ENCODE assay signal across 14 cellular contexts in the genomic region with DNA sequence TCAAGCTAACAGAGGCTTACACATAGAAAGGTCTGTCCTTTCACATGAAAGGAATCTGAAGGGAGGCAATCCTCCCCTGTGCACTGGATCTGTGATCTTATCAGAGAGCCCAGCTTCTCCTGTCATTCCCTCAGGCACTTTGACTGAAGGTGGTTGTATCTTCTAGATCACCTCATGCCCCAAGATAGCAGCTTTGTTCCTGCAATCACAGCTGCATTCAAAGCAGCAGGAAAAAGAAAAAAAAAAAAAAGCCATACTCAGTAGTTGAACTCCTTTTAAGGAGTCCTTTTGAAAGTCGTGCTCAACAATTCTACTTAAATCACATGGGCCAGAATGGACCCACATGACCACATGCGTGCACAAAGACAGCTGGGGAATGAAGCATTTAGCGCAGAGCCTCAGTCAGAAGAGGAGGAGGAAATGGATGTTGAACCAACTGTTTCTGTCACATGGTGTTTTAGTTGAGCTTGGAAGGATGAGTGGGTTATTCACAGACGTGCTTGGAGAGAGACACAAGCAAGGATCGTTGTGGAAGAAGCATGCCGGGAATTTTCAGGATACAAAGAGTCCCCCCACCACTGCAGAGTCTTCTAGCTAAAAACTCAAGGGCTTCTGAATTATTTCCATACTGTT. TPM values are rescaled to one million over a fixed set of nuclear protein-coding genes. Genes with fewer than 3 reads are reported as not detected.
DNase-seq lines count a peak whose midpoint lies in the region; ATAC-seq and TF ChIP-seq lines count a peak whose summit lies in the region.
"Had no signal": no experiment of that assay in that cellular context is flagged by ENCODE, and none has a peak within 500 bp of the region (broad histone marks: within the 10 kb centered on the region; RNA-seq: fewer than 3 reads in every experiment).

No MANE protein-coding gene starts in this region.

- no peaks in the 10 kb centered on the region for H3K9me2 ChIP-seq in hepatocyte (replicated peaks; ENCODE audit: insufficient read depth)

- H3K4me3 ChIP-seq in HEK293 (ENCODE audit: low read depth, low read length) (no peak overlapping the region), hepatocyte (no peak overlapping the region), prostate gland (no peak overlapping the region)
- H3K4me3 ChIP-seq in CD8-positive, alpha-beta T cell (ENCODE audit: low read depth, low read length): no peak overlapping the region
- H3K4me3 ChIP-seq: psoas muscle had no signal

- H3K27me3 Mint-ChIP-seq in brain: peaks cover 14% of the 10 kb centered on the region
- peaks cover 6% of the 10 kb centered on the region for H3K27me3 Mint-ChIP-seq in CD8-positive, alpha-beta T cell (ENCODE audit: low read depth)

- H3K36me3 ChIP-seq in HEK293 (ENCODE audit: control insufficient read depth in 2 of 2, insufficient read depth in 1 of 2, low read length in 2 of 2) (no peaks in the 10 kb centered on the region), hepatocyte (replicated peaks; ENCODE audit: insufficient read depth, low read depth) (no peaks in the 10 kb centered on the region), prostate gland (no peaks in the 10 kb centered on the region)
- H3K36me3 ChIP-seq in CD8-positive, alpha-beta T cell (ENCODE audit: insufficient read depth, low read length): no peaks in the 10 kb centered on the region

- H3K27me3 ChIP-seq in hepatocyte (no peaks in the 10 kb centered on the region), prostate gland (replicated peaks; ENCODE audit: insufficient read depth) (no peaks in the 10 kb centered on the region)
- H3K27me3 ChIP-seq in CD8-positive, alpha-beta T cell (ENCODE audit: insufficient read depth, low read length): no peaks in the 10 kb centered on the region

- H3K9me3 Mint-ChIP-seq in brain: peaks cover 0 to 4% (median 3%) of the 10 kb centered on the region in 5 experiments
- H3K9me3 Mint-ChIP-seq in CD8-positive, alpha-beta T cell: no peaks in the 10 kb centered on the region
- H3K9me3 Mint-ChIP-seq: activated CD8-positive, alpha-beta T cell treated with anti-CD3 and anti-CD28 coated beads for 36 hours had no signal

- H3K79me2 ChIP-seq in hepatocyte: no peaks in the 10 kb centered on the region

- TF ChIP-seq CTCF in HEK293 (tag by site-specific recombination; IDR thresholded peaks at IDR 0.05) (no peak), brain (conservative IDR thresholded peaks at IDR 0.05) (no peak), hepatocyte (IDR thresholded peaks at IDR 0.05; ENCODE audit: poor library complexity) (no peak), prostate gland (IDR thresholded peaks at IDR 0.05) (no peak)
- TF ChIP-seq CTCF in CD8-positive, alpha-beta T cell (IDR thresholded peaks at IDR 0.05): no peak

- no peak for ATAC-seq in CD8-positive, alpha-beta T cell
- ATAC-seq: activated CD8-positive, alpha-beta T cell treated with anti-CD3 and anti-CD28 coated beads for 36 hours; psoas muscle had no signal

- intact Hi-C loops in prostate gland (cut with DNase I): no loop called here
- intact Hi-C loops in CD8-positive, alpha-beta T cell (cut with DNase I, micrococcal nuclease): no loop called here

- peak overlapping the region in 1 of 5 experiments; percentile 14 for H3K4me3 Mint-ChIP-seq in brain
- no peak overlapping the region for H3K4me3 Mint-ChIP-seq in CD8-positive, alpha-beta T cell
- H3K4me3 Mint-ChIP-seq: activated CD8-positive, alpha-beta T cell treated with anti-CD3 and anti-CD28 coated beads for 36 hours had no signal

- H3K4me1 ChIP-seq in HEK293 (ENCODE audit: control insufficient read depth, insufficient read depth, low read length) (no peaks in the 10 kb centered on the region), hepatocyte (ENCODE audit: insufficient read depth) (no peaks in the 10 kb centered on the region), prostate gland (replicated peaks) (no peaks in the 10 kb centered on the region)
- H3K4me1 ChIP-seq in CD8-positive, alpha-beta T cell (ENCODE audit: insufficient read depth, low read length): peaks cover 7% of the 10 kb centered on the region
- H3K4me1 ChIP-seq: psoas muscle had no signal

- POLR2A ChIA-PET in HEK293 (lab: Yijun Ruan, JAX): no interaction called here
- POLR2A ChIA-PET in CD8-positive, alpha-beta T cell (lab: Charles Lee): no interaction called here

- WGBS in hepatocyte (ENCODE audit: low lambda C conversion rate, missing lambda C conversion rate): 68% methylated on average over 6 of the region's 6 CpGs
- WGBS in prostate gland: 46% methylated on average over 6 of the region's 6 CpGs

- H3K27ac Mint-ChIP-seq in brain: peak overlapping the region in 3 of 5 experiments; percentile 5 to 67 (median 40)
- no peak overlapping the region for H3K27ac Mint-ChIP-seq in CD8-positive, alpha-beta T cell
- H3K27ac Mint-ChIP-seq: activated CD8-positive, alpha-beta T cell treated with anti-CD3 and anti-CD28 coated beads for 36 hours had no signal

- H2AFZ ChIP-seq in hepatocyte: peak overlapping the region; percentile 33

- no peak overlapping the region for H3K4me2 ChIP-seq in hepatocyte

- H3K36me3 Mint-ChIP-seq in brain: no peaks in the 10 kb centered on the region
- H3K36me3 Mint-ChIP-seq in CD8-positive, alpha-beta T cell: no peaks in the 10 kb centered on the region

- CTCF ChIA-PET in HEK293 (lab: Yijun Ruan, JAX): interaction anchor here (0.8 to 3.5 kb wide), 2 partner anchors 8 to 11 kb away, joined by 4 to 18 read pairs; no protein-coding TSS in a partner anchor
- CTCF ChIA-PET in CD8-positive, alpha-beta T cell (lab: Charles Lee): interaction anchor here (0.9 kb wide), 1 partner anchor 10 kb away, joined by 4 read pairs; no protein-coding TSS in a partner anchor

- TF ChIP-seq POLR2A in prostate gland (IDR thresholded peaks at IDR 0.05): no peak

- no peaks in the 10 kb centered on the region for H3K9me3 ChIP-seq in HEK293 (ENCODE audit: control insufficient read depth, insufficient read depth, low read depth, low read length)
- no peaks in the 10 kb centered on the region for H3K9me3 ChIP-seq in hepatocyte (ENCODE audit: low read depth)
- H3K9me3 ChIP-seq in prostate gland: no peaks in the 10 kb centered on the region
- no peaks in the 10 kb centered on the region for H3K9me3 ChIP-seq in CD8-positive, alpha-beta T cell (ENCODE audit: low read length)

- no peak overlapping the region for H3K27ac ChIP-seq in HEK293 (ENCODE audit: extremely low read depth, low read depth, low read length)
- H3K27ac ChIP-seq in hepatocyte: peak overlapping the region; percentile 19
- peak overlapping the region; percentile 4 to 41 for H3K27ac ChIP-seq in prostate gland
- H3K27ac ChIP-seq in CD8-positive, alpha-beta T cell (ENCODE audit: low read depth, low read length): no peak overlapping the region
- H3K27ac ChIP-seq: psoas muscle had no signal

- peaks cover 14% of the 10 kb centered on the region for H3K4me1 Mint-ChIP-seq in brain
- H3K4me1 Mint-ChIP-seq in CD8-positive, alpha-beta T cell (ENCODE audit: low read depth): peaks cover 4% of the 10 kb centered on the region

- H4K20me1 ChIP-seq in hepatocyte (ENCODE audit: insufficient read depth, poor library complexity, severe bottlenecking): no peaks in the 10 kb centered on the region

- DNase-seq in hepatocyte (ENCODE audit: low spot score) (no peak), prostate gland (ENCODE audit: low spot score) (no peak), GF-D8 (lab: John Stamatoyannopoulos, UW) (no peak)
- DNase-seq in CD8-positive, alpha-beta T cell: no peak
- DNase-seq in activated CD4-positive, alpha-beta T cell treated with anti-CD3 and anti-CD28 coated beads for 4 hours: no peak
- DNase-seq in activated CD8-positive, alpha-beta memory T cell treated with anti-CD3 and anti-CD28 coated beads, Interleukin-2, amount 50 U/mL, for 48 hours: no peak
- DNase-seq: activated CD8-positive, alpha-beta T cell treated with anti-CD3 and anti-CD28 coated beads for 36 hours; DMS53; NCI-H1930; NCI-H524; OCI-M1; psoas muscle had no signal

TF ChIP-seq in HEK293, 187 proteins besides CTCF, POLR2A, EP300 and RAD21 (continues in another document):
- TF ChIP-seq ZNF366 (tag by site-specific recombination; conservative IDR thresholded peaks at IDR 0.05) (no peak), SETDB1 (IDR thresholded peaks at IDR 0.05; ENCODE audit: insufficient read length, low read length) (peak; percentile 65), TRIM28 (IDR thresholded peaks at IDR 0.05; ENCODE audit: borderline replicate concordance, low read length) (peak; percentile 71), IKZF3 (tag by site-specific recombination; IDR thresholded peaks at IDR 0.05) (no peak), EGR2 (tag by site-specific recombination; IDR thresholded peaks at IDR 0.05; ENCODE audit: low read depth) (no peak)
- TF ChIP-seq, protein P1, sequence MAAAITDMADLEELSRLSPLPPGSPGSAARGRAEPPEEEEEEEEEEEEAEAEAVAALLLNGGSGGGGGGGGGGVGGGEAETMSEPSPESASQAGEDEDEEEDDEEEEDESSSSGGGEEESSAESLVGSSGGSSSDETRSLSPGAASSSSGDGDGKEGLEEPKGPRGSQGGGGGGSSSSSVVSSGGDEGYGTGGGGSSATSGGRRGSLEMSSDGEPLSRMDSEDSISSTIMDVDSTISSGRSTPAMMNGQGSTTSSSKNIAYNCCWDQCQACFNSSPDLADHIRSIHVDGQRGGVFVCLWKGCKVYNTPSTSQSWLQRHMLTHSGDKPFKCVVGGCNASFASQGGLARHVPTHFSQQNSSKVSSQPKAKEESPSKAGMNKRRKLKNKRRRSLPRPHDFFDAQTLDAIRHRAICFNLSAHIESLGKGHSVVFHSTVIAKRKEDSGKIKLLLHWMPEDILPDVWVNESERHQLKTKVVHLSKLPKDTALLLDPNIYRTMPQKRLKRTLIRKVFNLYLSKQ (tag by site-specific recombination; IDR thresholded peaks at IDR 0.05; ENCODE audit: borderline replicate concordance): no peak

RNA-seq across cellular contexts. Expression of gene PFKP, which starts 13.0 kb away (rescaled TPM):
- polyA plus RNA-seq in brain (ENCODE audit: insufficient read depth, low read depth, low replicate concordance) (167 TPM), hepatocyte (48.9 and 56.0 TPM in 2 replicates)
- total RNA-seq in hepatocyte (17.5 and 24.6 TPM in 2 replicates), prostate gland (10 to 100 TPM; 35.1 to 86.9 TPM)
- total RNA-seq in CD8-positive, alpha-beta T cell: 10 to 100 TPM; 35.9 to 36.5 TPM

Comparison
In these comparisons a context has a peak if more than half of its experiments do, and no peak if none do; other contexts are left out.
1. H3K27ac ChIP-seq: peak in hepatocyte (single experiment) and prostate gland (2 of 2); none in HEK293 (single experiment) and CD8-positive, alpha-beta T cell (single experiment).